In the genomic region with DNA sequence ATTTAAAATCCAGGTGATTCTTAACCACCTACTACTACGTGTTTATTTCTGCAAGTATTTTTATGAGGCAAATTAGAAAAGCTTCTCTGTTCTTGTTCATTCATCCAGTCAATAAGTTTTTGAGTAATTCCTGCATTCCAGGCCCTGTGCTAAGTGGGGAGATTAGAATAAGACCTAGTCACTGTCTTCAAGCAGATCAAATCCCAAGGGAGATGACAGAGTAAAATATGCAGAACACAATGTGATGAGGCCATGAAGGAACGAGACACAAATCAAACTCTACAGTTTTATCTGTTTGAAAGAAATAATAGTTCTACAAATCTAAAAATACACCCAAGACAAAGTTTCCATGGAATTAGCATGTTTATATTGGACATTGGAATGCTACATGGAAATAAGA, we compare ENCODE assay signal across 25 cellular contexts.
"Had no signal": no experiment of that assay in that cellular context is flagged by ENCODE, and none has a peak within 500 bp of the region (broad histone marks: within the 10 kb centered on the region; RNA-seq: fewer than 3 reads in every experiment).

No MANE protein-coding gene starts in this region.

- ATAC-seq: effector memory CD8-positive, alpha-beta T cell; foreskin keratinocyte; gastroesophageal sphincter; heart right ventricle; left colon; left ventricle myocardium superior; lower lobe of right lung; naive thymus-derived CD8-positive, alpha-beta T cell; sciatic nerve; stimulated activated naive B cell treated with anti-CD40 and anti-IgM and Interleukin-4, amounts not matched to agents 10 μg/mL and 1 μg/mL and 100 μg/mL, for 72 hours had no signal

- H3K4me1 ChIP-seq: foreskin keratinocyte, heart right ventricle, lower lobe of right lung, prostate gland, right atrium auricular region had no signal

- H3K4me3 Mint-ChIP-seq: effector memory CD8-positive, alpha-beta T cell; naive thymus-derived CD8-positive, alpha-beta T cell; nephron progenitor cell; stimulated activated naive B cell treated with anti-CD40 and anti-IgM and Interleukin-4, amounts not matched to agents 10 μg/mL and 1 μg/mL and 100 μg/mL, for 72 hours; stimulated activated naive CD8-positive, alpha-beta T cell treated with anti-CD3 and anti-CD28 coated beads, Interleukin-15, Interleukin-2, amounts not matched to agents 100 ng/mL and 50 ng/mL, for 24 hours; type B pancreatic cell had no signal

- H3K9me3 Mint-ChIP-seq: effector memory CD8-positive, alpha-beta T cell; stimulated activated naive B cell treated with anti-CD40 and anti-IgM and Interleukin-4, amounts not matched to agents 10 μg/mL and 1 μg/mL and 100 μg/mL, for 72 hours; stimulated activated naive CD8-positive, alpha-beta T cell treated with anti-CD3 and anti-CD28 coated beads, Interleukin-15, Interleukin-2, amounts not matched to agents 100 ng/mL and 50 ng/mL, for 24 hours had no signal

- DNase-seq: cortex of kidney; effector memory CD8-positive, alpha-beta T cell; erythroblast; esophagus squamous epithelium; foreskin keratinocyte; glutamatergic neuron; heart right ventricle; hippocampal formation; left colon; left ventricle myocardium superior; lower lobe of right lung; naive thymus-derived CD8-positive, alpha-beta T cell; nephron progenitor cell; nucleus accumbens; stimulated activated CD4-positive, alpha-beta T cell treated with anti-CD3 and anti-CD28 coated beads, Interleukin-15, amount 100 ng/mL, for 24 hours; stimulated activated CD4-positive, alpha-beta T cell treated with anti-CD3 and anti-CD28 coated beads, Interleukin-2, amount 100 ng/mL, for 48 hours; stimulated activated naive B cell treated with anti-CD40 and anti-IgM and Interleukin-4, amounts not matched to agents 10 μg/mL and 1 μg/mL and 100 μg/mL, for 72 hours; thyroid gland had no signal

- H3K36me3 ChIP-seq: esophagus squamous epithelium, gastroesophageal sphincter, heart right ventricle, lower lobe of right lung, prostate gland, right atrium auricular region, thyroid gland had no signal

- H3K4me3 ChIP-seq: esophagus squamous epithelium, gastroesophageal sphincter, heart right ventricle, lower lobe of right lung, prostate gland, right atrium auricular region, skin epidermis, thyroid gland had no signal

- H3K27me3 ChIP-seq: esophagus squamous epithelium, gastroesophageal sphincter, heart right ventricle, right atrium auricular region, thyroid gland had no signal

- H3K9me3 ChIP-seq: esophagus squamous epithelium, gastroesophageal sphincter, heart right ventricle, lower lobe of right lung, prostate gland, right atrium auricular region, thyroid gland had no signal

- H3K4me1 Mint-ChIP-seq: naive thymus-derived CD8-positive, alpha-beta T cell; nephron progenitor cell; stimulated activated naive B cell treated with anti-CD40 and anti-IgM and Interleukin-4, amounts not matched to agents 10 μg/mL and 1 μg/mL and 100 μg/mL, for 72 hours had no signal

- H3K27ac ChIP-seq: esophagus squamous epithelium, foreskin keratinocyte, gastroesophageal sphincter, heart right ventricle, lower lobe of right lung, prostate gland, right atrium auricular region, skin epidermis, thyroid gland had no signal

- H3K36me3 Mint-ChIP-seq: naive thymus-derived CD8-positive, alpha-beta T cell; stimulated activated naive B cell treated with anti-CD40 and anti-IgM and Interleukin-4, amounts not matched to agents 10 μg/mL and 1 μg/mL and 100 μg/mL, for 72 hours; type B pancreatic cell had no signal

- H3K27ac Mint-ChIP-seq: effector memory CD8-positive, alpha-beta T cell; naive thymus-derived CD8-positive, alpha-beta T cell; nephron progenitor cell; stimulated activated naive B cell treated with anti-CD40 and anti-IgM and Interleukin-4, amounts not matched to agents 10 μg/mL and 1 μg/mL and 100 μg/mL, for 72 hours; stimulated activated naive CD8-positive, alpha-beta T cell treated with anti-CD3 and anti-CD28 coated beads, Interleukin-15, Interleukin-2, amounts not matched to agents 100 ng/mL and 50 ng/mL, for 24 hours; type B pancreatic cell had no signal
